ENCODE assay signal across 17 cellular contexts in genomic region chr12:42524716-42525115, GRCh38.
"Had no signal": no experiment of that assay in that cellular context is flagged by ENCODE, and none has a peak within 500 bp of the region (broad histone marks: within the 10 kb centered on the region; RNA-seq: fewer than 3 reads in every experiment).

No MANE protein-coding gene starts in this region.

- H3K27ac ChIP-seq: RWPE1 had no signal

- ATAC-seq: Panc1, SK-N-SH treated with all-trans-retinoic acid at 6 μM for 48 hours had no signal

- DNase-seq: KBM-7, NCI-H1092, NCI-H1105 treated with DMSO at 0.1 percent for 48 hours, NCI-H1417 treated with DMSO at 0.1 percent for 48 hours, NCI-H146, NCI-H1694 treated with DMSO at 0.1 percent for 48 hours, NCI-H1930, NCI-H2081, NCI-H2107, NCI-H2227 treated with DMSO at 0.1 percent for 48 hours, NCI-H524, NCI-H69, NCI-H774, SHP77 had no signal
